In genomic region chr2:163812926-163813520, GRCh38 we compare ENCODE assay signal across 22 cellular contexts.
"Had no signal": no experiment of that assay in that cellular context is flagged by ENCODE, and none has a peak within 500 bp of the region (broad histone marks: within the 10 kb centered on the region; RNA-seq: fewer than 3 reads in every experiment).

No MANE protein-coding gene starts in this region.

- H3K9me3 ChIP-seq: neutrophil, ovary, prostate gland, thoracic aorta had no signal

- H3K27me3 ChIP-seq: neutrophil, ovary, right atrium auricular region, upper lobe of left lung had no signal

- H3K36me3 Mint-ChIP-seq: activated CD4-positive, alpha-beta memory T cell treated with anti-CD3 and anti-CD28 coated beads for 36 hours; activated naive CD8-positive, alpha-beta T cell treated with anti-CD3 and anti-CD28 coated beads for 36 hours; brain had no signal

- H3K36me3 ChIP-seq: neutrophil, ovary, prostate gland, right atrium auricular region, thoracic aorta, upper lobe of left lung had no signal

- ATAC-seq: left ventricle myocardium superior; natural killer cell treated with Interleukin-12 subunit alpha and Interleukin-12 subunit beta and Interleukin-15 and Interleukin-18, amount 100 ng/mL, for 72 hours; T-helper 17 cell had no signal

- H3K4me3 Mint-ChIP-seq: activated CD4-positive, alpha-beta memory T cell treated with anti-CD3 and anti-CD28 coated beads for 36 hours; activated naive CD8-positive, alpha-beta T cell treated with anti-CD3 and anti-CD28 coated beads for 36 hours; brain; endodermal cell; natural killer cell treated with Interleukin-12 subunit alpha and Interleukin-12 subunit beta and Interleukin-15 and Interleukin-18, amount 100 ng/mL, for 72 hours; T-helper 17 cell had no signal

- H3K27ac Mint-ChIP-seq: activated CD4-positive, alpha-beta memory T cell treated with anti-CD3 and anti-CD28 coated beads for 36 hours; activated naive CD8-positive, alpha-beta T cell treated with anti-CD3 and anti-CD28 coated beads for 36 hours; brain; endodermal cell; natural killer cell treated with Interleukin-12 subunit alpha and Interleukin-12 subunit beta and Interleukin-15 and Interleukin-18, amount 100 ng/mL, for 72 hours; T-helper 17 cell had no signal

- DNase-seq: activated CD4-positive, alpha-beta memory T cell treated with anti-CD3 and anti-CD28 coated beads for 36 hours; activated CD4-positive, alpha-beta T cell treated with anti-CD3 and anti-CD28 coated beads for 48 hours; activated CD4-positive, CD25-positive, alpha-beta regulatory T cell; activated naive CD4-positive, alpha-beta T cell treated with Interleukin-2 at 50 U/mL for 16 hours; activated naive CD8-positive, alpha-beta T cell treated with anti-CD3 and anti-CD28 coated beads for 36 hours; activated T-cell treated with anti-CD3 and anti-CD28 coated beads, Interleukin-2, amount 50 U/mL, for 48 hours; amniotic stem cell; endodermal cell; left ventricle myocardium superior; ovary; stimulated activated CD4-positive, alpha-beta T cell treated with anti-CD3 and anti-CD28 coated beads, Interleukin-4, amount 100 ng/mL, for 24 hours; stimulated activated naive CD4-positive, alpha-beta T cell treated with Interleukin-2 at 50 U/mL for 16 hours; SW 1271; T-helper 17 cell; upper lobe of left lung had no signal

- H3K4me3 ChIP-seq: coronary artery, ovary, prostate gland, right atrium auricular region, thoracic aorta, upper lobe of left lung had no signal

- H3K4me1 ChIP-seq: prostate gland, right atrium auricular region, upper lobe of left lung had no signal

- H3K4me1 Mint-ChIP-seq: activated naive CD8-positive, alpha-beta T cell treated with anti-CD3 and anti-CD28 coated beads for 36 hours; brain; endodermal cell; T-helper 17 cell had no signal

- H3K27me3 Mint-ChIP-seq: activated CD4-positive, alpha-beta memory T cell treated with anti-CD3 and anti-CD28 coated beads for 36 hours; activated naive CD8-positive, alpha-beta T cell treated with anti-CD3 and anti-CD28 coated beads for 36 hours; natural killer cell treated with Interleukin-12 subunit alpha and Interleukin-12 subunit beta and Interleukin-15 and Interleukin-18, amount 100 ng/mL, for 72 hours; T-helper 17 cell had no signal
